1 cellular context compared by ENCODE assay signal in the genomic region with DNA sequence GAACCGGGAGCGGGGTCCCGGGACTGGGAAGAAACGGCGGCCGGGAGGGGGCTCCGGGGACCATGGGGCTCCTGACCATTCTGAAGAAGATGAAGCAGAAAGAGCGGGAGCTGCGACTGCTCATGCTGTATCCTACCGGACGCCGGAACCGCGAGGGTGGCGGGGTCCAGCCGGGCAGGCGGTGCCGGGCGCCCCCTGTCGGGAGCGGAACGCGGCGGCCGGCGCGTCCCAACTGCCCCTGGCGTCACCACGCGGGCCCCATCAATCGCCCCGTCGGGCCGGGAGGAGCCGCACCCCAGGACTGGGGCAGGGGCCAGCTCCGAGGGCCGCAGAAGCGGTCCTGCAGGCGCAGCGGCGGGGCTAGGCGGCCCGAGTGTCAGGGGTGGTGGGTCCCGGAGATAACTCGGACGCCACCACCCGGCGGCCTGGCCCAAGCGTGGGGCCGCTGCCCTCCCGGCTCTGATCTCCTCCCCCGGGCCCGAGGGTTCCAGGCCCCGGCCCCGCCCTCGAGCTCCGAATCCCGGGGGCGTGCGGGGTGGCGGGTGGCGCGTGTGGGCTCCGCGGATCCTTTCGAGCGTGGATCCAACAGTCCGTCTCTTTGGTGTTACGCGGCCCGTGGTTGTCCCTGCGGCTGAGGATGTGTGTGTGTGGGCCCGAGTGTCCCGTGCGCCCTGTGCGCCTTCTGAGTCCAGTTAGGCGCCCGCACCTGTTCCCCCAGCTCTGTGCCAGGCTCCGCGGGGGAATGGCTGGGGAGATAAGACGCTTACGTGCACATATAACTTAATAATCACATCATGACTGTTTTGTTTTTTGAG.
A peak's percentile ranks its signal among the peaks of the same experiment; 100 is the strongest.
TF ChIP-seq lines count a peak whose summit lies in the region.

A gene (plus strand): TSS at position 15 of the 815 bp plus-strand sequence. CDS start 48 bp downstream, at position 63.

TF ChIP-seq in HepG2, 621 proteins besides CTCF, POLR2A, EP300 and RAD21 (continued from another document and continues in another):
- TF ChIP-seq, protein P1, sequence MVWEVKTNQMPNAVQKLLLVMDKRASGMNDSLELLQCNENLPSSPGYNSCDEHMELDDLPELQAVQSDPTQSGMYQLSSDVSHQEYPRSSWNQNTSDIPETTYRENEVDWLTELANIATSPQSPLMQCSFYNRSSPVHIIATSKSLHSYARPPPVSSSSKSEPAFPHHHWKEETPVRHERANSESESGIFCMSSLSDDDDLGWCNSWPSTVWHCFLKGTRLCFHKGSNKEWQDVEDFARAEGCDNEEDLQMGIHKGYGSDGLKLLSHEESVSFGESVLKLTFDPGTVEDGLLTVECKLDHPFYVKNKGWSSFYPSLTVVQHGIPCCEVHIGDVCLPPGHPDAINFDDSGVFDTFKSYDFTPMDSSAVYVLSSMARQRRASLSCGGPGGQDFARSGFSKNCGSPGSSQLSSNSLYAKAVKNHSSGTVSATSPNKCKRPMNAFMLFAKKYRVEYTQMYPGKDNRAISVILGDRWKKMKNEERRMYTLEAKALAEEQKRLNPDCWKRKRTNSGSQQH (CRISPR knock-in tag; IDR thresholded peaks at IDR 0.05; ENCODE audit: low read depth) = no peak
- TF ChIP-seq, protein P2, sequence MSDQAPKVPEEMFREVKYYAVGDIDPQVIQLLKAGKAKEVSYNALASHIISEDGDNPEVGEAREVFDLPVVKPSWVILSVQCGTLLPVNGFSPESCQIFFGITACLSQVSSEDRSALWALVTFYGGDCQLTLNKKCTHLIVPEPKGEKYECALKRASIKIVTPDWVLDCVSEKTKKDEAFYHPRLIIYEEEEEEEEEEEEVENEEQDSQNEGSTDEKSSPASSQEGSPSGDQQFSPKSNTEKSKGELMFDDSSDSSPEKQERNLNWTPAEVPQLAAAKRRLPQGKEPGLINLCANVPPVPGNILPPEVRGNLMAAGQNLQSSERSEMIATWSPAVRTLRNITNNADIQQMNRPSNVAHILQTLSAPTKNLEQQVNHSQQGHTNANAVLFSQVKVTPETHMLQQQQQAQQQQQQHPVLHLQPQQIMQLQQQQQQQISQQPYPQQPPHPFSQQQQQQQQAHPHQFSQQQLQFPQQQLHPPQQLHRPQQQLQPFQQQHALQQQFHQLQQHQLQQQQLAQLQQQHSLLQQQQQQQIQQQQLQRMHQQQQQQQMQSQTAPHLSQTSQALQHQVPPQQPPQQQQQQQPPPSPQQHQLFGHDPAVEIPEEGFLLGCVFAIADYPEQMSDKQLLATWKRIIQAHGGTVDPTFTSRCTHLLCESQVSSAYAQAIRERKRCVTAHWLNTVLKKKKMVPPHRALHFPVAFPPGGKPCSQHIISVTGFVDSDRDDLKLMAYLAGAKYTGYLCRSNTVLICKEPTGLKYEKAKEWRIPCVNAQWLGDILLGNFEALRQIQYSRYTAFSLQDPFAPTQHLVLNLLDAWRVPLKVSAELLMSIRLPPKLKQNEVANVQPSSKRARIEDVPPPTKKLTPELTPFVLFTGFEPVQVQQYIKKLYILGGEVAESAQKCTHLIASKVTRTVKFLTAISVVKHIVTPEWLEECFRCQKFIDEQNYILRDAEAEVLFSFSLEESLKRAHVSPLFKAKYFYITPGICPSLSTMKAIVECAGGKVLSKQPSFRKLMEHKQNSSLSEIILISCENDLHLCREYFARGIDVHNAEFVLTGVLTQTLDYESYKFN (CRISPR knock-in tag; conservative IDR thresholded peaks at IDR 0.05) = no peak; the same call in 1 of the 2 replicates
- TF ChIP-seq, protein P3, sequence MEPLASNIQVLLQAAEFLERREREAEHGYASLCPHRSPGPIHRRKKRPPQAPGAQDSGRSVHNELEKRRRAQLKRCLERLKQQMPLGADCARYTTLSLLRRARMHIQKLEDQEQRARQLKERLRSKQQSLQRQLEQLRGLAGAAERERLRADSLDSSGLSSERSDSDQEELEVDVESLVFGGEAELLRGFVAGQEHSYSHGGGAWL (CRISPR knock-in tag; IDR thresholded peaks at IDR 0.05) = no peak; the same call in 1 of the 2 replicates
- TF ChIP-seq ATF7-NPFF (CRISPR knock-in tag; IDR thresholded peaks at IDR 0.05; ENCODE audit: low read depth) = peak; percentile 56; the same call in 1 of the 2 replicates
- peak; percentile 49 for TF ChIP-seq CBX1 (IDR thresholded peaks at IDR 0.05; ENCODE audit: low read depth)
- TF ChIP-seq ZNF563 (CRISPR knock-in tag; IDR thresholded peaks at IDR 0.05) = no peak
- no peak; the same call in 1 of the 2 replicates for TF ChIP-seq NKX3-1 (CRISPR knock-in tag; IDR thresholded peaks at IDR 0.05)
- no peak; the same call in none of the 2 replicates for TF ChIP-seq DMAP1 (CRISPR knock-in tag; IDR thresholded peaks at IDR 0.05)
- TF ChIP-seq, protein P4, sequence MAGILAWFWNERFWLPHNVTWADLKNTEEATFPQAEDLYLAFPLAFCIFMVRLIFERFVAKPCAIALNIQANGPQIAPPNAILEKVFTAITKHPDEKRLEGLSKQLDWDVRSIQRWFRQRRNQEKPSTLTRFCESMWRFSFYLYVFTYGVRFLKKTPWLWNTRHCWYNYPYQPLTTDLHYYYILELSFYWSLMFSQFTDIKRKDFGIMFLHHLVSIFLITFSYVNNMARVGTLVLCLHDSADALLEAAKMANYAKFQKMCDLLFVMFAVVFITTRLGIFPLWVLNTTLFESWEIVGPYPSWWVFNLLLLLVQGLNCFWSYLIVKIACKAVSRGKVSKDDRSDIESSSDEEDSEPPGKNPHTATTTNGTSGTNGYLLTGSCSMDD (CRISPR knock-in tag; IDR thresholded peaks at IDR 0.05) = no peak
- no peak for TF ChIP-seq ZNF670 (CRISPR knock-in tag; IDR thresholded peaks at IDR 0.05; ENCODE audit: borderline replicate concordance)
- TF ChIP-seq ZNF761 (CRISPR knock-in tag; conservative IDR thresholded peaks at IDR 0.05) = peak; percentile 91
- TF ChIP-seq ZFP90 (CRISPR knock-in tag; IDR thresholded peaks at IDR 0.05; ENCODE audit: borderline replicate concordance) = peak; percentile 63; the same call in 1 of the 2 replicates
- TF ChIP-seq ZKSCAN5 (CRISPR knock-in tag; IDR thresholded peaks at IDR 0.05) = no peak
- no peak for TF ChIP-seq U2AF1 (optimal IDR thresholded peaks at IDR 0.05; ENCODE audit: low read depth, low read length)
- TF ChIP-seq MBD4 (IDR thresholded peaks at IDR 0.05; ENCODE audit: borderline replicate concordance, low read length) = no peak
- no peak for TF ChIP-seq NONO (IDR thresholded peaks at IDR 0.05)
- TF ChIP-seq NONO (CRISPR knock-in tag; conservative IDR thresholded peaks at IDR 0.05) = peak; percentile 61
- no peak for TF ChIP-seq EZH2 (conservative IDR thresholded peaks at IDR 0.05; ENCODE audit: low read depth, low read length)
- no peak for TF ChIP-seq FOXJ3 (CRISPR knock-in tag; IDR thresholded peaks at IDR 0.05; ENCODE audit: borderline replicate concordance)
- 0 out of 2 replicates have a peak, but pooled peaks have one; percentile 35 for TF ChIP-seq MAF1 (CRISPR knock-in tag; IDR thresholded peaks at IDR 0.05; ENCODE audit: borderline replicate concordance)
- TF ChIP-seq, protein P5, sequence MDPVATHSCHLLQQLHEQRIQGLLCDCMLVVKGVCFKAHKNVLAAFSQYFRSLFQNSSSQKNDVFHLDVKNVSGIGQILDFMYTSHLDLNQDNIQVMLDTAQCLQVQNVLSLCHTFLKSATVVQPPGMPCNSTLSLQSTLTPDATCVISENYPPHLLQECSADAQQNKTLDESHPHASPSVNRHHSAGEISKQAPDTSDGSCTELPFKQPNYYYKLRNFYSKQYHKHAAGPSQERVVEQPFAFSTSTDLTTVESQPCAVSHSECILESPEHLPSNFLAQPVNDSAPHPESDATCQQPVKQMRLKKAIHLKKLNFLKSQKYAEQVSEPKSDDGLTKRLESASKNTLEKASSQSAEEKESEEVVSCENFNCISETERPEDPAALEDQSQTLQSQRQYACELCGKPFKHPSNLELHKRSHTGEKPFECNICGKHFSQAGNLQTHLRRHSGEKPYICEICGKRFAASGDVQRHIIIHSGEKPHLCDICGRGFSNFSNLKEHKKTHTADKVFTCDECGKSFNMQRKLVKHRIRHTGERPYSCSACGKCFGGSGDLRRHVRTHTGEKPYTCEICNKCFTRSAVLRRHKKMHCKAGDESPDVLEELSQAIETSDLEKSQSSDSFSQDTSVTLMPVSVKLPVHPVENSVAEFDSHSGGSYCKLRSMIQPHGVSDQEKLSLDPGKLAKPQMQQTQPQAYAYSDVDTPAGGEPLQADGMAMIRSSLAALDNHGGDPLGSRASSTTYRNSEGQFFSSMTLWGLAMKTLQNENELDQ (CRISPR knock-in tag; IDR thresholded peaks at IDR 0.05; ENCODE audit: borderline replicate concordance) = no peak
- TF ChIP-seq ZNF672 (CRISPR knock-in tag; IDR thresholded peaks at IDR 0.05) = no peak
- TF ChIP-seq, protein P6, sequence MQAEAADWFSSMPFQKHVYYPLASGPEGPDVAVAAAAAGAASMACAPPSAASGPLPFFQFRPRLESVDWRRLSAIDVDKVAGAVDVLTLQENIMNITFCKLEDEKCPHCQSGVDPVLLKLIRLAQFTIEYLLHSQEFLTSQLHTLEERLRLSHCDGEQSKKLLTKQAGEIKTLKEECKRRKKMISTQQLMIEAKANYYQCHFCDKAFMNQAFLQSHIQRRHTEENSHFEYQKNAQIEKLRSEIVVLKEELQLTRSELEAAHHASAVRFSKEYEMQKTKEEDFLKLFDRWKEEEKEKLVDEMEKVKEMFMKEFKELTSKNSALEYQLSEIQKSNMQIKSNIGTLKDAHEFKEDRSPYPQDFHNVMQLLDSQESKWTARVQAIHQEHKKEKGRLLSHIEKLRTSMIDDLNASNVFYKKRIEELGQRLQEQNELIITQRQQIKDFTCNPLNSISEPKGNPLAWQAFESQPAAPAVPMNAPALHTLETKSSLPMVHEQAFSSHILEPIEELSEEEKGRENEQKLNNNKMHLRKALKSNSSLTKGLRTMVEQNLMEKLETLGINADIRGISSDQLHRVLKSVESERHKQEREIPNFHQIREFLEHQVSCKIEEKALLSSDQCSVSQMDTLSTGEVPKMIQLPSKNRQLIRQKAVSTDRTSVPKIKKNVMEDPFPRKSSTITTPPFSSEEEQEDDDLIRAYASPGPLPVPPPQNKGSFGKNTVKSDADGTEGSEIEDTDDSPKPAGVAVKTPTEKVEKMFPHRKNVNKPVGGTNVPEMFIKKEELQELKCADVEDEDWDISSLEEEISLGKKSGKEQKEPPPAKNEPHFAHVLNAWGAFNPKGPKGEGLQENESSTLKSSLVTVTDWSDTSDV (CRISPR knock-in tag; IDR thresholded peaks at IDR 0.05) = peak; percentile 27; the same call in 1 of the 2 replicates
- no peak for TF ChIP-seq HMG20A (CRISPR knock-in tag; IDR thresholded peaks at IDR 0.05; ENCODE audit: borderline replicate concordance)
- no peak for TF ChIP-seq ZNF790 (CRISPR knock-in tag; IDR thresholded peaks at IDR 0.05; ENCODE audit: borderline replicate concordance)
- TF ChIP-seq, protein P7, sequence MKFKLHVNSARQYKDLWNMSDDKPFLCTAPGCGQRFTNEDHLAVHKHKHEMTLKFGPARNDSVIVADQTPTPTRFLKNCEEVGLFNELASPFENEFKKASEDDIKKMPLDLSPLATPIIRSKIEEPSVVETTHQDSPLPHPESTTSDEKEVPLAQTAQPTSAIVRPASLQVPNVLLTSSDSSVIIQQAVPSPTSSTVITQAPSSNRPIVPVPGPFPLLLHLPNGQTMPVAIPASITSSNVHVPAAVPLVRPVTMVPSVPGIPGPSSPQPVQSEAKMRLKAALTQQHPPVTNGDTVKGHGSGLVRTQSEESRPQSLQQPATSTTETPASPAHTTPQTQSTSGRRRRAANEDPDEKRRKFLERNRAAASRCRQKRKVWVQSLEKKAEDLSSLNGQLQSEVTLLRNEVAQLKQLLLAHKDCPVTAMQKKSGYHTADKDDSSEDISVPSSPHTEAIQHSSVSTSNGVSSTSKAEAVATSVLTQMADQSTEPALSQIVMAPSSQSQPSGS (CRISPR knock-in tag; IDR thresholded peaks at IDR 0.05) = 0 out of 2 replicates have a peak, but pooled peaks have one; percentile 4
- TF ChIP-seq ZNF251 (CRISPR knock-in tag; IDR thresholded peaks at IDR 0.05) = no peak
- TF ChIP-seq ZNF234 (CRISPR knock-in tag; conservative IDR thresholded peaks at IDR 0.05) = no peak
- no peak for TF ChIP-seq SNAPC2 (CRISPR knock-in tag; IDR thresholded peaks at IDR 0.05)
- TF ChIP-seq, protein P8, sequence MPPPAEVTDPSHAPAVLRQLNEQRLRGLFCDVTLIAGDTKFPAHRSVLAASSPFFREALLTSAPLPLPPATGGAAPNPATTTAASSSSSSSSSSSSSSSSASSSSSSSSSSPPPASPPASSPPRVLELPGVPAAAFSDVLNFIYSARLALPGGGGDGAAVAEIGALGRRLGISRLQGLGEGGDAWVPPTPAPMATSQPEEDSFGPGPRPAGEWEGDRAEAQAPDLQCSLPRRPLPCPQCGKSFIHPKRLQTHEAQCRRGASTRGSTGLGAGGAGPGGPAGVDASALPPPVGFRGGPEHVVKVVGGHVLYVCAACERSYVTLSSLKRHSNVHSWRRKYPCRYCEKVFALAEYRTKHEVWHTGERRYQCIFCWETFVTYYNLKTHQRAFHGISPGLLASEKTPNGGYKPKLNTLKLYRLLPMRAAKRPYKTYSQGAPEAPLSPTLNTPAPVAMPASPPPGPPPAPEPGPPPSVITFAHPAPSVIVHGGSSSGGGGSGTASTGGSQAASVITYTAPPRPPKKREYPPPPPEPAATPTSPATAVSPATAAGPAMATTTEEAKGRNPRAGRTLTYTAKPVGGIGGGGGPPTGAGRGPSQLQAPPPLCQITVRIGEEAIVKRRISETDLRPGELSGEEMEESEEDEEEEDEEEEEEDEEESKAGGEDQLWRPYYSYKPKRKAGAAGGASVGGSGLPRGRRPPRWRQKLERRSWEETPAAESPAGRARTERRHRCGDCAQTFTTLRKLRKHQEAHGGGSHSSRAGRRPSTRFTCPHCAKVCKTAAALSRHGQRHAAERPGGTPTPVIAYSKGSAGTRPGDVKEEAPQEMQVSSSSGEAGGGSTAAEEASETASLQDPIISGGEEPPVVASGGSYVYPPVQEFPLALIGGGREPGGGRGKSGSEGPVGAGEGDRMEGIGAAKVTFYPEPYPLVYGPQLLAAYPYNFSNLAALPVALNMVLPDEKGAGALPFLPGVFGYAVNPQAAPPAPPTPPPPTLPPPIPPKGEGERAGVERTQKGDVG (CRISPR knock-in tag; IDR thresholded peaks at IDR 0.05; ENCODE audit: borderline replicate concordance) = no peak
- TF ChIP-seq MTA3 (CRISPR knock-in tag; IDR thresholded peaks at IDR 0.05) = no peak
- TF ChIP-seq, protein P9, sequence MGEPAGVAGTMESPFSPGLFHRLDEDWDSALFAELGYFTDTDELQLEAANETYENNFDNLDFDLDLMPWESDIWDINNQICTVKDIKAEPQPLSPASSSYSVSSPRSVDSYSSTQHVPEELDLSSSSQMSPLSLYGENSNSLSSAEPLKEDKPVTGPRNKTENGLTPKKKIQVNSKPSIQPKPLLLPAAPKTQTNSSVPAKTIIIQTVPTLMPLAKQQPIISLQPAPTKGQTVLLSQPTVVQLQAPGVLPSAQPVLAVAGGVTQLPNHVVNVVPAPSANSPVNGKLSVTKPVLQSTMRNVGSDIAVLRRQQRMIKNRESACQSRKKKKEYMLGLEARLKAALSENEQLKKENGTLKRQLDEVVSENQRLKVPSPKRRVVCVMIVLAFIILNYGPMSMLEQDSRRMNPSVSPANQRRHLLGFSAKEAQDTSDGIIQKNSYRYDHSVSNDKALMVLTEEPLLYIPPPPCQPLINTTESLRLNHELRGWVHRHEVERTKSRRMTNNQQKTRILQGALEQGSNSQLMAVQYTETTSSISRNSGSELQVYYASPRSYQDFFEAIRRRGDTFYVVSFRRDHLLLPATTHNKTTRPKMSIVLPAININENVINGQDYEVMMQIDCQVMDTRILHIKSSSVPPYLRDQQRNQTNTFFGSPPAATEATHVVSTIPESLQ (CRISPR knock-in tag; conservative IDR thresholded peaks at IDR 0.05) = no peak
- TF ChIP-seq, protein P10, sequence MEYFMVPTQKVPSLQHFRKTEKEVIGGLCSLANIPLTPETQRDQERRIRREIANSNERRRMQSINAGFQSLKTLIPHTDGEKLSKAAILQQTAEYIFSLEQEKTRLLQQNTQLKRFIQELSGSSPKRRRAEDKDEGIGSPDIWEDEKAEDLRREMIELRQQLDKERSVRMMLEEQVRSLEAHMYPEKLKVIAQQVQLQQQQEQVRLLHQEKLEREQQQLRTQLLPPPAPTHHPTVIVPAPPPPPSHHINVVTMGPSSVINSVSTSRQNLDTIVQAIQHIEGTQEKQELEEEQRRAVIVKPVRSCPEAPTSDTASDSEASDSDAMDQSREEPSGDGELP (IDR thresholded peaks at IDR 0.05; ENCODE audit: borderline replicate concordance, low read depth) = no peak
- TF ChIP-seq NFYB (CRISPR knock-in tag; IDR thresholded peaks at IDR 0.05) = no peak
- TF ChIP-seq SSRP1 (CRISPR knock-in tag; IDR thresholded peaks at IDR 0.05) = no peak
- peak; percentile 43; the same call in 1 of the 2 replicates for TF ChIP-seq THAP11 (CRISPR knock-in tag; IDR thresholded peaks at IDR 0.05)
